ENCODE assay signal across 8 cellular contexts in genomic region chr1:12087797-12088314, GRCh38. TPM values are rescaled to one million over a fixed set of nuclear protein-coding genes. Genes with fewer than 3 reads are reported as not detected.
DNase-seq lines count a peak whose midpoint lies in the region; ATAC-seq lines count a peak whose summit lies in the region.

No MANE protein-coding gene starts in this region.

- peaks cover 9% of the 10 kb centered on the region for H3K9me3 Mint-ChIP-seq in activated T-helper 17 cell treated with anti-CD3 and anti-CD28 coated beads, Interleukin-2, amount 50 U/mL, for 72 hours

- H3K27ac Mint-ChIP-seq in activated T-helper 17 cell treated with anti-CD3 and anti-CD28 coated beads, Interleukin-2, amount 50 U/mL, for 72 hours, result peak overlapping the region; percentile 96

- no peaks in the 10 kb centered on the region for H3K27me3 Mint-ChIP-seq in activated T-helper 17 cell treated with anti-CD3 and anti-CD28 coated beads, Interleukin-2, amount 50 U/mL, for 72 hours

- H3K27ac ChIP-seq in KOPT-K1 (ENCODE audit: low read depth, low read length, poor library complexity, severe bottlenecking), result peak overlapping the region; percentile 69

- no peaks in the 10 kb centered on the region for H3K36me3 ChIP-seq in KOPT-K1 (ENCODE audit: insufficient read depth, low read length)

- H3K9me3 ChIP-seq in KOPT-K1 (ENCODE audit: insufficient read depth, low read length, poor library complexity, severe bottlenecking), result peaks cover 6% of the 10 kb centered on the region

- peaks cover 44% of the 10 kb centered on the region for H3K4me1 Mint-ChIP-seq in activated T-helper 17 cell treated with anti-CD3 and anti-CD28 coated beads, Interleukin-2, amount 50 U/mL, for 72 hours

- DNase-seq in stimulated activated CD8-positive, alpha-beta memory T cell treated with anti-CD3 and anti-CD28 coated beads, Interleukin-15, amount 100 ng/mL, for 48 hours (ENCODE audit: low read depth in 2 of 2), result peak; percentile 34 to 68
- DNase-seq in retina, result no peak
- no peak for DNase-seq in amniotic stem cell (lab: John Stamatoyannopoulos, UW)
- no peak for DNase-seq in SHP77 treated with DMSO at 0.1 percent for 48 hours (lab: John Stamatoyannopoulos, UW)

- peaks cover 22% of the 10 kb centered on the region for H3K36me3 Mint-ChIP-seq in activated T-helper 17 cell treated with anti-CD3 and anti-CD28 coated beads, Interleukin-2, amount 50 U/mL, for 72 hours (ENCODE audit: low read depth)

- H3K4me3 Mint-ChIP-seq in activated T-helper 17 cell treated with anti-CD3 and anti-CD28 coated beads, Interleukin-2, amount 50 U/mL, for 72 hours, result peak overlapping the region; percentile 87

- ATAC-seq in GM19035 (IDR thresholded peaks at IDR 0.05; ENCODE audit: unreplicated experiment) (peak; percentile 43), GM21447 (IDR thresholded peaks at IDR 0.05; ENCODE audit: unreplicated experiment) (no peak)
- peak; percentile 86 for ATAC-seq in activated T-helper 17 cell treated with anti-CD3 and anti-CD28 coated beads, Interleukin-2, amount 50 U/mL, for 72 hours (replicated peaks)

RNA-seq across cellular contexts. Expression of gene TNFRSF8, which starts 24.8 kb away (rescaled TPM):
- 100 to 1,000 TPM in 1 of 2 donors, 10 to 100 TPM in 1; 35.3 to 216 TPM for total RNA-seq in activated T-helper 17 cell treated with anti-CD3 and anti-CD28 coated beads, Interleukin-2, amount 50 U/mL, for 72 hours

Comparison
In these comparisons a context has a peak if more than half of its experiments do, and no peak if none do; other contexts are left out.
1. DNase-seq: peak in stimulated activated CD8-positive, alpha-beta memory T cell treated with anti-CD3 and anti-CD28 coated beads, Interleukin-15, amount 100 ng/mL, for 48 hours (2 of 2); none in retina (single experiment), amniotic stem cell (single experiment) and SHP77 treated with DMSO at 0.1 percent for 48 hours (single experiment).